In the genomic region with DNA sequence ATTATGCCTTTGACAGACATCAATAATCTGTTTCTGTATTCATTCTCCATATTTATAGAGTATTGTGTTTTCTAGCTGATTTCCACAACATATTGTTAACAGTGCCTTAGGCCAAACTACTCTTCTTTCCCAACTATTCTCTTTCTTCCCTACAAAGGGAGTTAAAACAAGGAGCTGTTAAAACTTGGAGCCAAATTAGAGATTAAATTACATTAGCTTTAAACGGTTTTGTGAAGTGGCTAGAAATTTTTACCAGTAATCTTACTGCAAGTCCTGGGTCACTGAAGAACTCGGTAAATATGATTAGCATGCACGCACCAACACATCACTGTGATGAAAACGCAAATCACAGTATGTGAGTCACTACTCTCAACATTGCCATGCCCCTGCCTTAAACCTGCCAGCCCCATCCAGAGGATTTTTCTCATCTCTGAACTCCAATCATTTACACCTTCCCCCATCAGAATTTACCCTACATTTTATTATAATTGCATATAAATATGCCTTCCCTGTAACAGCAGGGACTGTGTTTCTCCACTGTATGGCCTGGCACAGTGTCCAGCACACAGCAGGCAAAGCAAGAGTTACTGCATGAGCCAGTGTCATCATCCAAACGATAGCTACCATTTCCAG, we compare ENCODE assay signal across 8 cellular contexts. TPM values are rescaled to one million over a fixed set of nuclear protein-coding genes. Genes with fewer than 3 reads are reported as not detected.
DNase-seq lines count a peak whose midpoint lies in the region; ATAC-seq and TF ChIP-seq lines count a peak whose summit lies in the region.

No MANE protein-coding gene starts in this region.

- H3K27ac ChIP-seq in cardiac muscle cell, result peak overlapping the region; percentile 92

- DNase-seq in cardiac muscle cell (ENCODE audit: low read depth in 1 of 2, low spot score in 1 of 2) (peak; percentile 9 to 63), cardiac septum (ENCODE audit: low spot score) (no peak), SK-N-DZ (ENCODE audit: low spot score) (peak; percentile 27), epithelial cell of esophagus (ENCODE audit: low read depth) (peak; percentile 88), NCI-H774 (lab: John Stamatoyannopoulos, UW) (no peak), epidermal melanocyte (ENCODE audit: insufficient read length, low spot score) (no peak)

- intact Hi-C loops in cardiac septum (cut with DNase I), result loop anchor here (2.0 kb wide), 2 partner anchors 239 to 349 kb away; a partner anchor contains a TSS

- H2AFZ ChIP-seq in neuron (ENCODE audit: low read depth, low read length), result no peak overlapping the region

- H3K4me3 ChIP-seq in cardiac muscle cell (peak overlapping the region; percentile 58), epithelial cell of esophagus (ENCODE audit: low read length) (peak overlapping the region; percentile 58), neuron (ENCODE audit: low read length) (peak overlapping the region; percentile 61)

- H3K27me3 ChIP-seq in cardiac muscle cell (no peaks in the 10 kb centered on the region), neuron (ENCODE audit: insufficient read depth, low read length) (no peaks in the 10 kb centered on the region)

- peaks cover 6% of the 10 kb centered on the region for H3K36me3 ChIP-seq in cardiac muscle cell
- H3K36me3 ChIP-seq in neuron (ENCODE audit: insufficient read depth, low read length), result peaks cover 11% of the 10 kb centered on the region

- peaks cover 43% of the 10 kb centered on the region for H3K4me1 ChIP-seq in cardiac muscle cell (ENCODE audit: low read depth)
- H3K4me1 ChIP-seq in neuron (ENCODE audit: insufficient read depth, low read length), result peaks cover 23% of the 10 kb centered on the region

- H3K9me3 ChIP-seq in cardiac muscle cell (ENCODE audit: low read depth), result no peaks in the 10 kb centered on the region
- no peaks in the 10 kb centered on the region for H3K9me3 ChIP-seq in neuron (ENCODE audit: low read length)

- TF ChIP-seq CTCF in cardiac muscle cell (IDR thresholded peaks at IDR 0.05; ENCODE audit: low read depth, low read length) (no peak), epithelial cell of esophagus (IDR thresholded peaks at IDR 0.05; ENCODE audit: insufficient read depth, low read depth, low read length, missing control alignments) (no peak)

- no peak for ATAC-seq in GM18867 (IDR thresholded peaks at IDR 0.05; ENCODE audit: unreplicated experiment)

RNA-seq across cellular contexts. Expression of a gene that starts 1.5 kb away (rescaled TPM):
- 383 and 529 TPM in 2 replicates for total RNA-seq in cardiac muscle cell
- 433 and 443 TPM in 2 replicates for polyA plus RNA-seq in cardiac muscle cell
- total RNA-seq in cardiac septum, result 254 TPM
- polyA plus RNA-seq in SK-N-DZ (2014; cell fraction: cytosol; rRNA removed), result 193 and 204 TPM in 2 replicates
- polyA plus RNA-seq in SK-N-DZ (2014; cell fraction: nucleus; rRNA removed), result 132 and 151 TPM in 2 replicates

Comparison
In these comparisons a context has a peak if more than half of its experiments do, and no peak if none do; other contexts are left out.
1. DNase-seq: peak in cardiac muscle cell (2 of 2), SK-N-DZ (single experiment) and epithelial cell of esophagus (single experiment); none in cardiac septum (single experiment), NCI-H774 (single experiment) and epidermal melanocyte (single experiment).
2. Peak in every context shown above with its lines, with median percentiles within 50 percentile points of each other: H3K4me3 ChIP-seq.